In the genomic region with DNA sequence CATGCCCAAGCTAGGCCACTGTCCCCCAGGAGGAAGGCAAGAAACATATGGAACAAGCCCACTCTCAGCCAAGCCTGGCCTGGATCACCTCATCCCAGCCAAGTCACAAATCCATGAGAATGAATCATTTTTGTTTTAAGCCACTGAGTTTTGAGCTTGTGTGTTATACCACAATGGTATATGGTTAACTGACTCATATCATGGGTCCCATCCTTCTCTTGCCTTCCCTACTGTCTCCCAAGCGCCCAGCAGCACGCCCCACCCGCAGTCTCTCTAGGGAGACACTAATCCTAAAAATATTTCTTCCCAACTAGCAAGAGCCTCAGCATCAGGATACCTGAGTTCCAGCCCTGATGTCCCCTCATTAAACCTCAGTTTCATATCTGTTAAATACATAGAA, we compare ENCODE assay signal across 23 cellular contexts.
DNase-seq lines count a peak whose midpoint lies in the region; ATAC-seq and TF ChIP-seq lines count a peak whose summit lies in the region.
"Had no signal": no experiment of that assay in that cellular context is flagged by ENCODE, and none has a peak within 500 bp of the region (broad histone marks: within the 10 kb centered on the region; RNA-seq: fewer than 3 reads in every experiment).

No MANE protein-coding gene starts in this region.

- TF ChIP-seq CTCF in mammary epithelial cell (conservative IDR thresholded peaks at IDR 0.05 in 1 of 2, IDR thresholded peaks at IDR 0.05 in 1 of 2; ENCODE audit: extremely low read depth in 1 of 2, insufficient read depth in 1 of 2, low read depth in 1 of 2, low read length in 2 of 2), result no peak
- no peak for TF ChIP-seq CTCF in MCF 10A (IDR thresholded peaks at IDR 0.05; ENCODE audit: unreplicated experiment)
- TF ChIP-seq CTCF in epithelial cell of proximal tubule (conservative IDR thresholded peaks at IDR 0.05; ENCODE audit: low read depth, low read length), result no peak
- TF ChIP-seq CTCF in kidney epithelial cell (IDR thresholded peaks at IDR 0.05; ENCODE audit: insufficient read depth, low read length, poor library complexity, severe bottlenecking), result no peak
- TF ChIP-seq CTCF in adrenal gland (IDR thresholded peaks at IDR 0.05), result no peak

- DNase-seq in mammary epithelial cell (peak; percentile 22), MCF 10A (ENCODE audit: unreplicated experiment) (no peak), epithelial cell of proximal tubule (ENCODE audit: low read depth) (peak; percentile 12), kidney epithelial cell (ENCODE audit: low read depth) (peak; percentile 12), stromal cell of bone marrow (ENCODE audit: low read depth) (peak; percentile 22), NCI-H1694 (lab: John Stamatoyannopoulos, UW) (no peak), adrenal gland (no peak)
- DNase-seq: ACHN; CD8-positive, alpha-beta T cell; MM.1S; NCI-H1092; NCI-H1436 treated with DMSO at 0.1 percent for 48 hours; NCI-H2029; NCI-H2227 treated with DMSO at 0.1 percent for 48 hours; NCI-H510A; NCI-H748 treated with DMSO at 0.1 percent for 48 hours had no signal

- H3K36me3 Mint-ChIP-seq in MCF 10A (ENCODE audit: insufficient read depth, unreplicated experiment), result no peaks in the 10 kb centered on the region
- H3K36me3 Mint-ChIP-seq: CD8-positive, alpha-beta T cell had no signal

- 33% methylated on average over 3 of the region's 3 CpGs for WGBS in mammary epithelial cell (ENCODE audit: low coverage, missing lambda C conversion rate)
- 92 to 96% (median 93%) methylated on average over 3 of the region's 3 CpGs for WGBS in adrenal gland, 4 donors

- no peaks in the 10 kb centered on the region for H3K79me2 ChIP-seq in mammary epithelial cell (ENCODE audit: insufficient read depth, low read length)

- ATAC-seq in HG02870 (IDR thresholded peaks at IDR 0.05; ENCODE audit: unreplicated experiment), result no peak
- ATAC-seq: CD8-positive, alpha-beta T cell; HepG2; K562; Panc1 had no signal

- H3K27ac Mint-ChIP-seq in MCF 10A (ENCODE audit: low read depth, unreplicated experiment), result no peak overlapping the region
- H3K27ac Mint-ChIP-seq: CD8-positive, alpha-beta T cell had no signal

- no peaks in the 10 kb centered on the region for H3K27me3 ChIP-seq in mammary epithelial cell (ENCODE audit: insufficient read depth, low read length)
- no peaks in the 10 kb centered on the region for H3K27me3 ChIP-seq in kidney epithelial cell (ENCODE audit: control insufficient read depth, insufficient read depth, low read length)
- H3K27me3 ChIP-seq in adrenal gland, result no peaks in the 10 kb centered on the region
- H3K27me3 ChIP-seq: BLaER1 treated with 17β-estradiol and CSF1 and Interleukin-3, amounts not matched to agents 10 nM and 100 nM; SJSA1 had no signal

- CTCF ChIA-PET in mammary epithelial cell (lab: Charles Lee; ENCODE audit: low non-redundant PET), result no interaction called here
- CTCF ChIA-PET in MCF 10A (lab: Yijun Ruan, JAX), result interaction anchor here (0.8 to 1.1 kb wide), 2 partner anchors 17 to 1736 kb away, joined by 3 to 4 read pairs; no protein-coding TSS in a partner anchor

- peaks cover 7% of the 10 kb centered on the region for H3K4me1 Mint-ChIP-seq in MCF 10A (ENCODE audit: insufficient read depth, unreplicated experiment)

- POLR2A ChIA-PET in MCF 10A (lab: Yijun Ruan, JAX), result no interaction called here

- H3K9ac ChIP-seq in mammary epithelial cell (ENCODE audit: insufficient read depth, low read length), result no peak overlapping the region
- H3K9ac ChIP-seq: BLaER1 treated with 17β-estradiol and CSF1 and Interleukin-3, amounts not matched to agents 10 nM and 100 nM had no signal

- H3K9me3 Mint-ChIP-seq in MCF 10A (ENCODE audit: unreplicated experiment), result peaks cover 3% of the 10 kb centered on the region
- H3K9me3 Mint-ChIP-seq: CD8-positive, alpha-beta T cell had no signal

- H3K4me1 ChIP-seq in mammary epithelial cell (ENCODE audit: insufficient read depth, low read length), result peaks cover 15% of the 10 kb centered on the region
- no peaks in the 10 kb centered on the region for H3K4me1 ChIP-seq in adrenal gland (replicated peaks in 1 of 2)
- H3K4me1 ChIP-seq: SJSA1 had no signal

- no peaks in the 10 kb centered on the region for H4K20me1 ChIP-seq in mammary epithelial cell (ENCODE audit: insufficient read depth, low read length)
- H4K20me1 ChIP-seq: BLaER1 treated with 17β-estradiol and CSF1 and Interleukin-3, amounts not matched to agents 10 nM and 100 nM had no signal

- H3K4me3 Mint-ChIP-seq in MCF 10A (ENCODE audit: unreplicated experiment), result no peak overlapping the region
- H3K4me3 Mint-ChIP-seq: CD8-positive, alpha-beta T cell had no signal

- H3K27me3 Mint-ChIP-seq in MCF 10A (ENCODE audit: insufficient read depth, unreplicated experiment), result peaks cover 19% of the 10 kb centered on the region

- H3K9me3 ChIP-seq in mammary epithelial cell (replicated peaks; ENCODE audit: insufficient read depth, low read length), result no peaks in the 10 kb centered on the region
- no peaks in the 10 kb centered on the region for H3K9me3 ChIP-seq in adrenal gland (replicated peaks in 1 of 3)
- H3K9me3 ChIP-seq: SJSA1 had no signal

- H3K36me3 ChIP-seq in mammary epithelial cell (ENCODE audit: insufficient read depth, low read length) (no peaks in the 10 kb centered on the region), kidney epithelial cell (ENCODE audit: control insufficient read depth, insufficient read depth, low read length) (no peaks in the 10 kb centered on the region), adrenal gland (replicated peaks in 1 of 2) (no peaks in the 10 kb centered on the region)
- H3K36me3 ChIP-seq: BLaER1 treated with 17β-estradiol and CSF1 and Interleukin-3, amounts not matched to agents 10 nM and 100 nM; SJSA1 had no signal

- no peak for TF ChIP-seq POLR2A in adrenal gland (IDR thresholded peaks at IDR 0.05)

- no peak overlapping the region for H3K4me3 ChIP-seq in mammary epithelial cell (replicated peaks in 1 of 3; ENCODE audit: insufficient read depth in 1 of 3, low read depth in 2 of 3, low read length in 3 of 3)
- H3K4me3 ChIP-seq in epithelial cell of proximal tubule (ENCODE audit: low read depth, low read length), result no peak overlapping the region
- H3K4me3 ChIP-seq in kidney epithelial cell (ENCODE audit: low read depth, low read length), result no peak overlapping the region
- H3K4me3 ChIP-seq in adrenal gland, result no peak overlapping the region
- H3K4me3 ChIP-seq: BLaER1 treated with 17β-estradiol and CSF1 and Interleukin-3, amounts not matched to agents 10 nM and 100 nM; K562; SJSA1 had no signal

- dilution Hi-C loops in mammary epithelial cell (cut with HindIII; ENCODE audit: low sequenced_read_pairs), result no loop called here

- no peak overlapping the region for H3K27ac ChIP-seq in mammary epithelial cell (ENCODE audit: insufficient read depth, low read depth, low read length)
- H3K27ac ChIP-seq in adrenal gland, result no peak overlapping the region
- H3K27ac ChIP-seq: 22Rv1; BLaER1 treated with 17β-estradiol and CSF1 and Interleukin-3, amounts not matched to agents 10 nM and 100 nM; SJSA1 had no signal

- in situ Hi-C loops in mammary epithelial cell (cut with MboI; ENCODE audit: low sequenced_read_pairs in 2 of 2), result no loop called here

- intact Hi-C loops in mammary epithelial cell (cut with micrococcal nuclease) (no loop called here), MCF 10A (cut with micrococcal nuclease) (loop anchor here (10.0 kb wide), 1 partner anchor 83 kb away; no protein-coding TSS in a partner anchor), adrenal gland (cut with DNase I) (no loop called here)

- BruUV-seq in mammary epithelial cell (replicated peaks; lab: Mats Ljungman, UMichigan) (no TSS peak), MCF 10A (replicated peaks; lab: Mats Ljungman, UMichigan) (no TSS peak)

- H3K4me2 ChIP-seq in mammary epithelial cell (ENCODE audit: insufficient read depth, low read depth, low read length), result no peak overlapping the region
- H3K4me2 ChIP-seq: BLaER1 treated with 17β-estradiol and CSF1 and Interleukin-3, amounts not matched to agents 10 nM and 100 nM had no signal

- no peak overlapping the region for H2AFZ ChIP-seq in mammary epithelial cell (ENCODE audit: low read depth, low read length)

Comparison
In these comparisons a context has a peak if more than half of its experiments do, and no peak if none do; other contexts are left out.
1. DNase-seq: peak in mammary epithelial cell (single experiment), epithelial cell of proximal tubule (single experiment), kidney epithelial cell (single experiment) and stromal cell of bone marrow (single experiment); none in MCF 10A (single experiment), NCI-H1694 (single experiment) and adrenal gland (0 of 7).